Comparison of ENCODE assay signal across 8 cellular contexts in genomic region chr3:51391075-51391565, GRCh38. TPM values are rescaled to one million over a fixed set of nuclear protein-coding genes. Genes with fewer than 3 reads are reported as not detected.
DNase-seq lines count a peak whose midpoint lies in the region; ATAC-seq and TF ChIP-seq lines count a peak whose summit lies in the region.

RBM15B (plus strand) TSS chr3:51391285; CDS start chr3:51391400, 115 bp downstream.

- WGBS in psoas muscle, 3 donors = 0 to 1% (median 1%) methylated on average over 57 to 83 of the region's 83 CpGs

- intact Hi-C loops in left ventricle myocardium superior (cut with micrococcal nuclease) = no loop called here
- intact Hi-C loops in psoas muscle (cut with DNase I) = loop anchor here (5.0 to 10.0 kb wide), 4 partner anchors 284 to 819 kb away; partner anchors contain the start of genes MAPKAPK3 (in 1 of the 2) and TEX264 (in 1 of the 2)
- intact Hi-C loops in uterus (cut with DNase I; ENCODE audit: low total_unique reads) = loop anchor here (5.0 kb wide), 1 partner anchor 111 kb away; the partner anchor contains the start of gene DCAF1

- H3K4me3 ChIP-seq in psoas muscle (peak within 1 kb of the TSS; percentile 88), uterus (peak within 1 kb of the TSS; percentile 43 to 92)

- DNase-seq in GM13976 (ENCODE audit: low spot score) (peak; percentile 98), NCI-H146 (lab: John Stamatoyannopoulos, UW) (peak; percentile 90), amygdala (lab: John Stamatoyannopoulos, UW) (peak; percentile 24 to 98 (median 93)), left ventricle myocardium superior (peak; percentile 100), psoas muscle (peak; percentile 99), uterus (peak; percentile 96 to 97)

- H3K27ac ChIP-seq in psoas muscle (peak within 1 kb of the TSS; percentile 90), uterus (peak within 1 kb of the TSS; percentile 80 to 93)

- peak within 1 kb of the TSS; percentile 82 for H3K4me3 Mint-ChIP-seq in T-helper 1 cell treated with Interleukin-12 subunit alpha and Interleukin-12 subunit beta and Interleukin-4 antibody, amounts not matched to agents 30 μg/mL and 1 μg/mL, for 36 hours

- H3K36me3 ChIP-seq in psoas muscle (ENCODE audit: insufficient read depth in 1 of 2, low read depth in 1 of 2) (peaks cover 3 to 56% of the 10 kb centered on the region in 2 donors), uterus (no peaks in the 10 kb centered on the region)

- H3K36me3 Mint-ChIP-seq in T-helper 1 cell treated with Interleukin-12 subunit alpha and Interleukin-12 subunit beta and Interleukin-4 antibody, amounts not matched to agents 30 μg/mL and 1 μg/mL, for 36 hours (ENCODE audit: low read depth) = peaks cover 41% of the 10 kb centered on the region

- H3K27ac Mint-ChIP-seq in T-helper 1 cell treated with Interleukin-12 subunit alpha and Interleukin-12 subunit beta and Interleukin-4 antibody, amounts not matched to agents 30 μg/mL and 1 μg/mL, for 36 hours = peak within 1 kb of the TSS; percentile 89

- ATAC-seq in HG02852 (IDR thresholded peaks at IDR 0.05; ENCODE audit: unreplicated experiment) (peak; percentile 91), left ventricle myocardium superior (peak; percentile 93), psoas muscle (peak; percentile 94 to 96 (median 96))

- in situ Hi-C loops in GM13976 (cut with MboI; ENCODE audit: low sequenced_read_pairs, unreplicated experiment) = no loop called here

- H3K4me1 Mint-ChIP-seq in T-helper 1 cell treated with Interleukin-12 subunit alpha and Interleukin-12 subunit beta and Interleukin-4 antibody, amounts not matched to agents 30 μg/mL and 1 μg/mL, for 36 hours (ENCODE audit: low read depth) = peaks cover 46% of the 10 kb centered on the region

- no peaks in the 10 kb centered on the region for H3K27me3 Mint-ChIP-seq in T-helper 1 cell treated with Interleukin-12 subunit alpha and Interleukin-12 subunit beta and Interleukin-4 antibody, amounts not matched to agents 30 μg/mL and 1 μg/mL, for 36 hours (ENCODE audit: low read depth)

- H3K27me3 ChIP-seq in psoas muscle (ENCODE audit: insufficient read depth in 3 of 3, low read length in 2 of 3) (no peaks in the 10 kb centered on the region), uterus (no peaks in the 10 kb centered on the region)

- peak; percentile 98 for TF ChIP-seq CTCF in GM13976 (IDR thresholded peaks at IDR 0.05; ENCODE audit: borderline replicate concordance, control extremely low read depth, extremely low read depth, insufficient read depth, missing control alignments)
- peak; percentile 94 for TF ChIP-seq CTCF in psoas muscle (IDR thresholded peaks at IDR 0.05)
- peak in 3 of 4 experiments; percentile 91 to 97 (median 94) for TF ChIP-seq CTCF in uterus (IDR thresholded peaks at IDR 0.05)

- H3K4me1 ChIP-seq in psoas muscle (peaks cover 50% of the 10 kb centered on the region), uterus (peaks cover 0 to 23% of the 10 kb centered on the region in 2 donors)

- no peaks in the 10 kb centered on the region for H3K9me3 Mint-ChIP-seq in T-helper 1 cell treated with Interleukin-12 subunit alpha and Interleukin-12 subunit beta and Interleukin-4 antibody, amounts not matched to agents 30 μg/mL and 1 μg/mL, for 36 hours

- TF ChIP-seq POLR2A in uterus (IDR thresholded peaks at IDR 0.05) = peak; percentile 32 to 71

- H3K9me3 ChIP-seq in psoas muscle (no peaks in the 10 kb centered on the region), uterus (no peaks in the 10 kb centered on the region)

RNA-seq across cellular contexts. Expression of gene RBM15B, which starts in this region (rescaled TPM):
- total RNA-seq in left ventricle myocardium superior (12.6 TPM), psoas muscle (10 to 100 TPM in 1 of 4 donors, 1 to 10 TPM in 3; 7.0 to 11.9 (median 9.8) TPM), uterus (10 to 100 TPM; 21.2 to 38.9 (median 28.1) TPM)
- polyA plus RNA-seq in psoas muscle = 1 to 10 TPM; 4.6 to 8.8 (median 6.1) TPM

Comparison
In these comparisons a context has a peak if more than half of its experiments do, and no peak if none do; other contexts are left out.
1. Peak in every context shown above with its lines: DNase-seq, ATAC-seq, H3K4me3 ChIP-seq and H3K27ac ChIP-seq.